ENCODE assay signal across 20 cellular contexts in genomic region chr11:61926235-61926634, GRCh38. TPM values are rescaled to one million over a fixed set of nuclear protein-coding genes. Genes with fewer than 3 reads are reported as not detected.
DNase-seq lines count a peak whose midpoint lies in the region; ATAC-seq and TF ChIP-seq lines count a peak whose summit lies in the region.
"Had no signal": no experiment of that assay in that cellular context is flagged by ENCODE, and none has a peak within 500 bp of the region (broad histone marks: within the 10 kb centered on the region; RNA-seq: fewer than 3 reads in every experiment).

No MANE protein-coding gene starts in this region.

- H3K9me3 Mint-ChIP-seq in natural killer cell treated with Interleukin-12 subunit alpha and Interleukin-12 subunit beta and Interleukin-15 and Interleukin-18, amount 100 ng/mL, for 72 hours: no peaks in the 10 kb centered on the region
- no peaks in the 10 kb centered on the region for H3K9me3 Mint-ChIP-seq in natural killer cell
- peaks cover 3% of the 10 kb centered on the region for H3K9me3 Mint-ChIP-seq in nephron
- H3K9me3 Mint-ChIP-seq: CD4-positive, alpha-beta T cell; CD8-positive, alpha-beta T cell had no signal

- H3K36me3 Mint-ChIP-seq in natural killer cell treated with Interleukin-12 subunit alpha and Interleukin-12 subunit beta and Interleukin-15 and Interleukin-18, amount 100 ng/mL, for 72 hours: no peaks in the 10 kb centered on the region
- H3K36me3 Mint-ChIP-seq in natural killer cell (no peaks in the 10 kb centered on the region), nephron (ENCODE audit: low read depth) (peaks cover 5% of the 10 kb centered on the region)
- H3K36me3 Mint-ChIP-seq: CD8-positive, alpha-beta T cell had no signal

- H3K27me3 Mint-ChIP-seq in natural killer cell treated with Interleukin-12 subunit alpha and Interleukin-12 subunit beta and Interleukin-15 and Interleukin-18, amount 100 ng/mL, for 72 hours: peaks cover 6 to 7% of the 10 kb centered on the region in 2 donors
- peaks cover 17 to 19% of the 10 kb centered on the region in 2 donors for H3K27me3 Mint-ChIP-seq in natural killer cell (ENCODE audit: low read depth in 2 of 2)
- H3K27me3 Mint-ChIP-seq in nephron (ENCODE audit: low read depth): no peaks in the 10 kb centered on the region

- ATAC-seq in natural killer cell treated with Interleukin-12 subunit alpha and Interleukin-12 subunit beta and Interleukin-15 and Interleukin-18, amount 100 ng/mL, for 72 hours: no peak
- ATAC-seq in natural killer cell (no peak), HG03045 (IDR thresholded peaks at IDR 0.05; ENCODE audit: unreplicated experiment) (no peak)
- ATAC-seq: A549; CD8-positive, alpha-beta T cell had no signal

- no peak overlapping the region for H3K4me3 Mint-ChIP-seq in natural killer cell treated with Interleukin-12 subunit alpha and Interleukin-12 subunit beta and Interleukin-15 and Interleukin-18, amount 100 ng/mL, for 72 hours
- H3K4me3 Mint-ChIP-seq in natural killer cell (no peak overlapping the region), nephron (no peak overlapping the region)
- H3K4me3 Mint-ChIP-seq: B cell; CD4-positive, alpha-beta T cell; CD8-positive, alpha-beta T cell had no signal

- no peaks in the 10 kb centered on the region for H3K36me3 ChIP-seq in HEK293 (ENCODE audit: control insufficient read depth in 2 of 2, insufficient read depth in 1 of 2, low read length in 2 of 2)
- H3K36me3 ChIP-seq: BLaER1 treated with 17β-estradiol and CSF1 and Interleukin-3, amounts not matched to agents 10 nM and 100 nM had no signal

- no peak overlapping the region for H3K27ac Mint-ChIP-seq in natural killer cell treated with Interleukin-12 subunit alpha and Interleukin-12 subunit beta and Interleukin-15 and Interleukin-18, amount 100 ng/mL, for 72 hours
- no peak overlapping the region for H3K27ac Mint-ChIP-seq in natural killer cell
- H3K27ac Mint-ChIP-seq in nephron: peak overlapping the region; percentile 98 to 100 (median 99)
- H3K27ac Mint-ChIP-seq: B cell; CD4-positive, alpha-beta T cell; CD8-positive, alpha-beta T cell had no signal

- H3K4me1 ChIP-seq in HEK293 (ENCODE audit: control insufficient read depth, insufficient read depth, low read length): no peaks in the 10 kb centered on the region

- H3K4me1 Mint-ChIP-seq in natural killer cell treated with Interleukin-12 subunit alpha and Interleukin-12 subunit beta and Interleukin-15 and Interleukin-18, amount 100 ng/mL, for 72 hours (ENCODE audit: low read depth in 2 of 2): no peaks in the 10 kb centered on the region
- no peaks in the 10 kb centered on the region for H3K4me1 Mint-ChIP-seq in natural killer cell
- H3K4me1 Mint-ChIP-seq in nephron: peaks cover 57% of the 10 kb centered on the region

- DNase-seq in natural killer cell treated with Interleukin-12 subunit alpha and Interleukin-12 subunit beta and Interleukin-15 and Interleukin-18, amount 100 ng/mL, for 72 hours (ENCODE audit: low spot score): peak; percentile 16
- DNase-seq in natural killer cell: no peak
- DNase-seq in left kidney (ENCODE audit: low read depth, low spot score): peak; percentile 43
- DNase-seq in HK-2 (ENCODE audit: unreplicated experiment): no peak
- no peak for DNase-seq in hypothalamus (lab: John Stamatoyannopoulos, UW)
- DNase-seq: AML-193; Caco-2; Calu3; CD4-positive, alpha-beta T cell; CD8-positive, alpha-beta T cell; DMS79 treated with DMSO at 0.1 percent for 48 hours; GF-D8 had no signal

- TF ChIP-seq CTCF in natural killer cell (IDR thresholded peaks at IDR 0.05) (no peak), HEK293 (tag by site-specific recombination; IDR thresholded peaks at IDR 0.05) (no peak), nephron (IDR thresholded peaks at IDR 0.05; ENCODE audit: unreplicated experiment in 3 of 3) (no peak)

- no peaks in the 10 kb centered on the region for H3K9me3 ChIP-seq in HEK293 (ENCODE audit: control insufficient read depth, insufficient read depth, low read depth, low read length)
- H3K9me3 ChIP-seq: A549, Caco-2 had no signal

- H3K27ac ChIP-seq in HEK293 (ENCODE audit: extremely low read depth, low read depth, low read length): no peak overlapping the region
- H3K27ac ChIP-seq: 22Rv1; A549; BLaER1 treated with 17β-estradiol and CSF1 and Interleukin-3, amounts not matched to agents 10 nM and 100 nM; C4-2B had no signal

- CTCF ChIA-PET in HEK293 (lab: Yijun Ruan, JAX): interaction anchor here (0.9 to 9.8 kb wide), 3 partner anchors 20 to 26 kb away, joined by 3 to 88 read pairs (median 12); no protein-coding TSS in a partner anchor

- POLR2A ChIA-PET in HEK293 (lab: Yijun Ruan, JAX): no interaction called here

- no peak overlapping the region for H3K4me3 ChIP-seq in HEK293 (ENCODE audit: low read depth, low read length)
- H3K4me3 ChIP-seq: A549; BLaER1 treated with 17β-estradiol and CSF1 and Interleukin-3, amounts not matched to agents 10 nM and 100 nM had no signal

- intact Hi-C loops in natural killer cell (cut with micrococcal nuclease): no loop called here

TF ChIP-seq in HEK293, 187 proteins besides CTCF, POLR2A, EP300 and RAD21:
- TF ChIP-seq RBAK (tag by site-specific recombination; IDR thresholded peaks at IDR 0.05) (no peak), ZNF830 (tag by site-specific recombination; IDR thresholded peaks at IDR 0.05; ENCODE audit: low read depth) (no peak), ZNF223 (tag by site-specific recombination; IDR thresholded peaks at IDR 0.05) (no peak), ZFHX2 (tag by site-specific recombination; conservative IDR thresholded peaks at IDR 0.05) (peak; percentile 76), OVOL3 (tag by site-specific recombination; IDR thresholded peaks at IDR 0.05) (no peak), ZNF24 (tag by site-specific recombination; IDR thresholded peaks at IDR 0.05) (no peak), ZBTB20 (tag by site-specific recombination; IDR thresholded peaks at IDR 0.05) (no peak), ZNF571 (tag by site-specific recombination; IDR thresholded peaks at IDR 0.05) (no peak), ZNF654 (tag by site-specific recombination; IDR thresholded peaks at IDR 0.05; ENCODE audit: low read depth) (no peak), ZNF513 (tag by site-specific recombination; IDR thresholded peaks at IDR 0.05) (no peak), SALL2 (tag by site-specific recombination; IDR thresholded peaks at IDR 0.05; ENCODE audit: borderline replicate concordance) (no peak), EGR2 (tag by site-specific recombination; IDR thresholded peaks at IDR 0.05; ENCODE audit: low read depth) (peak; percentile 51), GLIS1 (tag by site-specific recombination; IDR thresholded peaks at IDR 0.05) (0 out of 2 replicates have a peak, but pooled peaks have one; percentile 26), BCL11A (tag by site-specific recombination; IDR thresholded peaks at IDR 0.05; ENCODE audit: low read depth) (no peak), ZNF121 (tag by site-specific recombination; IDR thresholded peaks at IDR 0.05) (no peak), ZNF426 (tag by site-specific recombination; IDR thresholded peaks at IDR 0.05) (no peak)

RNA-seq across cellular contexts. Expression of gene RAB3IL1, which starts 8.9 kb away (rescaled TPM):
- total RNA-seq in natural killer cell treated with Interleukin-12 subunit alpha and Interleukin-12 subunit beta and Interleukin-15 and Interleukin-18, amount 100 ng/mL, for 72 hours: not detected
- total RNA-seq in natural killer cell: not detected
- total RNA-seq: B cell; CD4-positive, alpha-beta T cell; CD8-positive, alpha-beta T cell had no signal

RNA-seq across cellular contexts. Expression of gene BEST1, which starts 23.9 kb away (rescaled TPM):
- total RNA-seq in natural killer cell treated with Interleukin-12 subunit alpha and Interleukin-12 subunit beta and Interleukin-15 and Interleukin-18, amount 100 ng/mL, for 72 hours: 1 to 10 TPM; 1.0 to 1.9 TPM
- total RNA-seq in natural killer cell: 1 to 10 TPM in 2 of 3 donors, under 1 TPM in 1; 0.32 to 2.0 (median 1.4) TPM

RNA-seq across cellular contexts. Expression of gene FADS3, which starts 34.9 kb away (rescaled TPM):
- 10 to 100 TPM; 13.2 to 14.0 TPM for total RNA-seq in natural killer cell treated with Interleukin-12 subunit alpha and Interleukin-12 subunit beta and Interleukin-15 and Interleukin-18, amount 100 ng/mL, for 72 hours
- total RNA-seq in natural killer cell: 10 to 100 TPM; 10.8 to 17.8 (median 11.5) TPM

RNA-seq across cellular contexts. Expression of gene FTH1, which starts 41.2 kb away (rescaled TPM):
- over 10,000 TPM in 1 of 2 donors, 1,000 to 10,000 TPM in 1; 5,097 to 40,662 TPM for total RNA-seq in natural killer cell treated with Interleukin-12 subunit alpha and Interleukin-12 subunit beta and Interleukin-15 and Interleukin-18, amount 100 ng/mL, for 72 hours
- 1,000 to 10,000 TPM; 1,067 to 1,951 (median 1,796) TPM for total RNA-seq in natural killer cell

Comparison
In these comparisons a context has a peak if more than half of its experiments do, and no peak if none do; other contexts are left out.
1. DNase-seq: peak in natural killer cell treated with Interleukin-12 subunit alpha and Interleukin-12 subunit beta and Interleukin-15 and Interleukin-18, amount 100 ng/mL, for 72 hours (single experiment) and left kidney (single experiment); none in natural killer cell (single experiment), HK-2 (single experiment) and hypothalamus (0 of 51).
2. H3K27ac Mint-ChIP-seq: peak in nephron (3 of 3); none in natural killer cell treated with Interleukin-12 subunit alpha and Interleukin-12 subunit beta and Interleukin-15 and Interleukin-18, amount 100 ng/mL, for 72 hours (0 of 2) and natural killer cell (0 of 2).